ENCODE assay signal across 24 cellular contexts in genomic region chr4:14151099-14151498, GRCh38.
DNase-seq lines count a peak whose midpoint lies in the region; ATAC-seq, FAIRE-seq and TF ChIP-seq lines count a peak whose summit lies in the region.
"Had no signal": no experiment of that assay in that cellular context is flagged by ENCODE, and none has a peak within 500 bp of the region (broad histone marks: within the 10 kb centered on the region; RNA-seq: fewer than 3 reads in every experiment).

No MANE protein-coding gene starts in this region.

- no peaks in the 10 kb centered on the region for H3K36me3 ChIP-seq in psoas muscle (ENCODE audit: insufficient read depth in 1 of 2, low read depth in 1 of 2)

- peak; percentile 79 for ATAC-seq in foreskin keratinocyte
- ATAC-seq in HG03571 (IDR thresholded peaks at IDR 0.05; ENCODE audit: unreplicated experiment), result no peak
- no peak for ATAC-seq in psoas muscle
- no peak for ATAC-seq in GM18907 (IDR thresholded peaks at IDR 0.05; ENCODE audit: unreplicated experiment)
- ATAC-seq: T-cell had no signal

- H3K4me1 ChIP-seq in foreskin keratinocyte, result peaks cover 20% of the 10 kb centered on the region
- H3K4me1 ChIP-seq in psoas muscle, result no peaks in the 10 kb centered on the region

- 38 to 67% (median 56%) methylated on average over 2 of the region's 2 CpGs for WGBS in psoas muscle, 3 donors

- TF ChIP-seq POLR2A in H54 (IDR thresholded peaks at IDR 0.05; ENCODE audit: low read depth, low read length), result no peak

- no peak overlapping the region for H3K4me3 ChIP-seq in psoas muscle

- peak; percentile 6 for FAIRE-seq in H54 (lab: Jason Lieb, UNC)
- FAIRE-seq: HTR-8/SVneo had no signal

- TF ChIP-seq CTCF in foreskin keratinocyte (conservative IDR thresholded peaks at IDR 0.05) (no peak), psoas muscle (IDR thresholded peaks at IDR 0.05) (no peak)

- no peaks in the 10 kb centered on the region for H3K9me3 ChIP-seq in psoas muscle

- DNase-seq in H54 (ENCODE audit: insufficient read length, low spot score), result no peak
- DNase-seq in M059J (ENCODE audit: low read depth), result peak; percentile 40
- DNase-seq in foreskin keratinocyte, result peak in 1 of 2 donors; percentile 69
- DNase-seq in psoas muscle, result no peak
- no peak for DNase-seq in Kasumi-1 (lab: John Stamatoyannopoulos, UW)
- DNase-seq: DMS153, DND-41, GOT3, HCEC 1CT, KBM-7, NCI-H1092 treated with DMSO at 0.1 percent for 48 hours, NCI-H1436, NCI-H187, NCI-H2081 treated with DMSO at 0.1 percent for 48 hours, NCI-H2171, NCI-H226, NCI-H510A, NCI-H69, RPMI8226, SHP77, T-cell had no signal

- no peak overlapping the region for H3K27ac ChIP-seq in foreskin keratinocyte
- H3K27ac ChIP-seq in psoas muscle, result no peak overlapping the region

- no peaks in the 10 kb centered on the region for H3K27me3 ChIP-seq in foreskin keratinocyte
- no peaks in the 10 kb centered on the region for H3K27me3 ChIP-seq in psoas muscle (ENCODE audit: insufficient read depth in 3 of 3, low read length in 2 of 3)

- intact Hi-C loops in psoas muscle (cut with DNase I), result no loop called here
